ENCODE assay signal across 31 cellular contexts in the genomic region with DNA sequence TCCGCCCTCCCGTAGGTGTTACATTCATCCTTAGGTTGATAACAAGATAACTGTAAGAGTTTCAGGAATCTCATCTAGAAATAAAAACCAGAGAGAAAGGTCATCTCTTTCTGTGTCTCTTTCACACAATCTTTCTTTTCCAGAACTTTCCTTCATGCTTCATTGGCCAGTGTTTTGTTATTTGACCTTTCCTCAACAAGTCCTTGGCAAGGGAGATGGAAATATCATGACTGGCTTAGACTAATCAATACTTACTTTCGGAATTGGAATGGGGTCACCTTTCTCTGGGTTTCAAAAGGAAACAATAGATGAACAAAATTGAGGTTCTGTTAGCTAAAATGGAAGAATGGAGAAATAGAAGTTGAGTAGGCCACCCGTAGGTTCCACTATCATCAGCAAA.
"Had no signal": no experiment of that assay in that cellular context is flagged by ENCODE, and none has a peak within 500 bp of the region (broad histone marks: within the 10 kb centered on the region; RNA-seq: fewer than 3 reads in every experiment).

No MANE protein-coding gene starts in this region.

- H3K36me3 Mint-ChIP-seq: natural killer cell; stimulated activated effector memory CD8-positive, alpha-beta T cell treated with anti-CD3 and anti-CD28 coated beads, Interleukin-12 subunit alpha, Interleukin-12 subunit beta, amount 100 ng/mL, for 72 hours; stimulated activated naive B cell treated with anti-CD40 and anti-IgM and Interleukin-4, amounts not matched to agents 10 μg/mL and 1 μg/mL and 100 μg/mL, for 72 hours; type B pancreatic cell had no signal

- H3K27ac ChIP-seq: neural progenitor cell, ovary, parathyroid adenoma, psoas muscle, skin epidermis, spleen, stomach, suprapubic skin, testis, tibial artery, transverse colon, upper lobe of right lung had no signal

- H3K9me3 ChIP-seq: ovary, psoas muscle, spleen, stomach, suprapubic skin, testis, tibial artery, transverse colon, upper lobe of right lung, uterus had no signal

- H3K27me3 ChIP-seq: neural progenitor cell, ovary, spleen, stomach, suprapubic skin, testis, tibial artery, transverse colon, upper lobe of right lung, uterus had no signal

- H3K4me1 Mint-ChIP-seq: stimulated activated effector memory CD8-positive, alpha-beta T cell treated with anti-CD3 and anti-CD28 coated beads, Interleukin-12 subunit alpha, Interleukin-12 subunit beta, amount 100 ng/mL, for 72 hours; stimulated activated naive B cell treated with anti-CD40 and anti-IgM and Interleukin-4, amounts not matched to agents 10 μg/mL and 1 μg/mL and 100 μg/mL, for 72 hours had no signal

- H3K9me3 Mint-ChIP-seq: natural killer cell; nephron; stimulated activated effector memory CD8-positive, alpha-beta T cell treated with anti-CD3 and anti-CD28 coated beads, Interleukin-12 subunit alpha, Interleukin-12 subunit beta, amount 100 ng/mL, for 72 hours; stimulated activated naive B cell treated with anti-CD40 and anti-IgM and Interleukin-4, amounts not matched to agents 10 μg/mL and 1 μg/mL and 100 μg/mL, for 72 hours; stimulated activated naive CD8-positive, alpha-beta T cell treated with anti-CD3 and anti-CD28 coated beads, Interleukin-15, Interleukin-2, amounts not matched to agents 100 ng/mL and 50 ng/mL, for 24 hours; type B pancreatic cell had no signal

- DNase-seq: naive thymus-derived CD4-positive, alpha-beta T cell; natural killer cell; occipital lobe; ovary; posterior cingulate gyrus; psoas muscle; right cardiac atrium; spleen; stimulated activated CD4-positive, alpha-beta T cell treated with anti-CD3 and anti-CD28 coated beads, Interleukin-15, amount 100 ng/mL, for 24 hours; stimulated activated CD4-positive, alpha-beta T cell treated with anti-CD3 and anti-CD28 coated beads, Interleukin-2, amount 100 ng/mL, for 24 hours; stimulated activated CD4-positive, alpha-beta T cell treated with anti-CD3 and anti-CD28 coated beads, Interleukin-2, amount 100 ng/mL, for 48 hours; stimulated activated CD4-positive, alpha-beta T cell treated with anti-CD3 and anti-CD28 coated beads, Interleukin-4, amount 100 ng/mL, for 24 hours; stimulated activated naive B cell treated with anti-CD40 and anti-IgM and Interleukin-4, amounts not matched to agents 10 μg/mL and 1 μg/mL and 100 μg/mL, for 72 hours; stimulated activated naive CD4-positive, alpha-beta T cell treated with Interleukin-2 at 50 U/mL for 16 hours; stomach; substantia nigra; testis; tibial artery; transverse colon; upper lobe of right lung had no signal

- H3K27me3 Mint-ChIP-seq: progenitor cell of endocrine pancreas; stimulated activated naive B cell treated with anti-CD40 and anti-IgM and Interleukin-4, amounts not matched to agents 10 μg/mL and 1 μg/mL and 100 μg/mL, for 72 hours; stimulated activated naive CD8-positive, alpha-beta T cell treated with anti-CD3 and anti-CD28 coated beads, Interleukin-15, Interleukin-2, amounts not matched to agents 100 ng/mL and 50 ng/mL, for 24 hours had no signal

- H3K27ac Mint-ChIP-seq: naive thymus-derived CD4-positive, alpha-beta T cell; natural killer cell; neural progenitor cell; progenitor cell of endocrine pancreas; stimulated activated naive B cell treated with anti-CD40 and anti-IgM and Interleukin-4, amounts not matched to agents 10 μg/mL and 1 μg/mL and 100 μg/mL, for 72 hours; stimulated activated naive CD8-positive, alpha-beta T cell treated with anti-CD3 and anti-CD28 coated beads, Interleukin-15, Interleukin-2, amounts not matched to agents 100 ng/mL and 50 ng/mL, for 24 hours; type B pancreatic cell had no signal

- H3K9ac ChIP-seq: neural progenitor cell, parathyroid adenoma had no signal

- ATAC-seq: naive thymus-derived CD4-positive, alpha-beta T cell; natural killer cell; psoas muscle; stimulated activated effector memory CD8-positive, alpha-beta T cell treated with anti-CD3 and anti-CD28 coated beads, Interleukin-12 subunit alpha, Interleukin-12 subunit beta, amount 100 ng/mL, for 72 hours; stimulated activated naive B cell treated with anti-CD40 and anti-IgM and Interleukin-4, amounts not matched to agents 10 μg/mL and 1 μg/mL and 100 μg/mL, for 72 hours; upper lobe of right lung had no signal

- H3K4me3 ChIP-seq: neural progenitor cell, ovary, psoas muscle, skin epidermis, smooth muscle cell, spleen, stomach, suprapubic skin, testis, tibial artery, transverse colon, upper lobe of right lung, uterus had no signal

- H3K36me3 ChIP-seq: neural progenitor cell, ovary, spleen, stomach, suprapubic skin, tibial artery, transverse colon, upper lobe of right lung, uterus had no signal

- H3K4me1 ChIP-seq: neural progenitor cell, parathyroid adenoma, suprapubic skin, testis, tibial artery, upper lobe of right lung, uterus had no signal

- H3K4me3 Mint-ChIP-seq: naive thymus-derived CD4-positive, alpha-beta T cell; natural killer cell; nephron; neural progenitor cell; stimulated activated effector memory CD8-positive, alpha-beta T cell treated with anti-CD3 and anti-CD28 coated beads, Interleukin-12 subunit alpha, Interleukin-12 subunit beta, amount 100 ng/mL, for 72 hours; stimulated activated naive B cell treated with anti-CD40 and anti-IgM and Interleukin-4, amounts not matched to agents 10 μg/mL and 1 μg/mL and 100 μg/mL, for 72 hours; stimulated activated naive CD8-positive, alpha-beta T cell treated with anti-CD3 and anti-CD28 coated beads, Interleukin-15, Interleukin-2, amounts not matched to agents 100 ng/mL and 50 ng/mL, for 24 hours; type B pancreatic cell had no signal
